Comparison of ENCODE assay signal across 33 cellular contexts in genomic region chrX:108068121-108068520, GRCh38. TPM values are rescaled to one million over a fixed set of nuclear protein-coding genes. Genes with fewer than 3 reads are reported as not detected.
"Had no signal": no experiment of that assay in that cellular context is flagged by ENCODE, and none has a peak within 500 bp of the region (broad histone marks: within the 10 kb centered on the region; RNA-seq: fewer than 3 reads in every experiment).

No MANE protein-coding gene starts in this region.

- H3K27me3 ChIP-seq: ascending aorta, brain microvascular endothelial cell, pancreas, stomach, thyroid gland, upper lobe of left lung had no signal

- H3K27me3 Mint-ChIP-seq: activated CD8-positive, alpha-beta T cell treated with anti-CD3 and anti-CD28 coated beads for 36 hours; activated T-helper 17 cell treated with anti-CD3 and anti-CD28 coated beads, Interleukin-2, amount 50 U/mL, for 72 hours; stimulated activated memory B cell treated with anti-CD40 and anti-IgM and Interleukin-4, amounts not matched to agents 10 μg/mL and 1 μg/mL and 100 μg/mL, for 72 hours had no signal

- H3K4me3 ChIP-seq: adrenal gland, ascending aorta, esophagus squamous epithelium, gastrocnemius medialis, pancreas, prostate gland, skin epidermis, stomach, thyroid gland, upper lobe of left lung had no signal

- H3K36me3 ChIP-seq: adrenal gland, ascending aorta, brain microvascular endothelial cell, esophagus squamous epithelium, gastrocnemius medialis, pancreas, prostate gland, thyroid gland, upper lobe of left lung had no signal

- DNase-seq: activated CD4-positive, alpha-beta T cell treated with anti-CD3 and anti-CD28 coated beads for 1 hour; activated CD4-positive, alpha-beta T cell treated with anti-CD3 and anti-CD28 coated beads, Interleukin-2, amount 10 ng/mL, durations not matched to agents 7 days and 5 days; activated CD8-positive, alpha-beta T cell treated with anti-CD3 and anti-CD28 coated beads for 36 hours; activated gamma-delta T cell treated with Interleukin-2 at 50 U/mL for 16 hours; activated T-cell treated with anti-CD3 and anti-CD28 coated beads, Interleukin-2, amount 50 U/mL, for 4 hours; adrenal gland; brain microvascular endothelial cell; central memory CD4-positive, alpha-beta T cell; endodermal cell; esophagus squamous epithelium; gastrocnemius medialis; glutamatergic neuron; left ventricle myocardium superior; naive B cell; nucleus accumbens; pancreas; retina; stimulated activated CD4-positive, alpha-beta T cell treated with anti-CD3 and anti-CD28 coated beads, Interleukin-4, amount 100 ng/mL, for 24 hours; stomach; SW 1271; T-helper 2 cell; thyroid gland; upper lobe of left lung had no signal

- H3K4me1 ChIP-seq: adrenal gland, ascending aorta, gastrocnemius medialis, pancreas, prostate gland, thyroid gland, upper lobe of left lung had no signal

- H3K9me3 Mint-ChIP-seq: activated CD4-positive, alpha-beta T cell treated with anti-CD3 and anti-CD28 coated beads, Interleukin-2, amount 10 ng/mL, durations not matched to agents 7 days and 5 days; activated CD8-positive, alpha-beta T cell treated with anti-CD3 and anti-CD28 coated beads for 36 hours; activated naive CD4-positive, alpha-beta T cell treated with anti-CD3 and anti-CD28 coated beads, Interleukin-2, amount 50 U/mL, for 72 hours; activated T-cell treated with anti-CD3 and anti-CD28 coated beads, Interleukin-2, amount 50 U/mL, for 4 hours; activated T-helper 17 cell treated with anti-CD3 and anti-CD28 coated beads, Interleukin-2, amount 50 U/mL, for 72 hours; endodermal cell; mesothelial cell of epicardium; naive B cell; neural crest cell; stimulated activated memory B cell treated with anti-CD40 and anti-IgM and Interleukin-4, amounts not matched to agents 10 μg/mL and 1 μg/mL and 100 μg/mL, for 72 hours; WTC11 had no signal

- H3K36me3 Mint-ChIP-seq: activated naive CD4-positive, alpha-beta T cell treated with anti-CD3 and anti-CD28 coated beads, Interleukin-2, amount 50 U/mL, for 72 hours; mesothelial cell of epicardium; naive B cell; stimulated activated memory B cell treated with anti-CD40 and anti-IgM and Interleukin-4, amounts not matched to agents 10 μg/mL and 1 μg/mL and 100 μg/mL, for 72 hours; WTC11 had no signal

- H3K27ac ChIP-seq: adrenal gland, ascending aorta, brain microvascular endothelial cell, esophagus squamous epithelium, gastrocnemius medialis, pancreas, prostate gland, thyroid gland, upper lobe of left lung had no signal

- H3K9me3 ChIP-seq: adrenal gland, ascending aorta, esophagus squamous epithelium, gastrocnemius medialis, pancreas, prostate gland, stomach, thyroid gland, upper lobe of left lung had no signal

- H3K4me1 Mint-ChIP-seq: activated CD4-positive, alpha-beta T cell treated with anti-CD3 and anti-CD28 coated beads, Interleukin-2, amount 10 ng/mL, durations not matched to agents 7 days and 5 days; activated T-helper 17 cell treated with anti-CD3 and anti-CD28 coated beads, Interleukin-2, amount 50 U/mL, for 72 hours; naive B cell; neural crest cell had no signal

- H3K27ac Mint-ChIP-seq: activated CD4-positive, alpha-beta T cell treated with anti-CD3 and anti-CD28 coated beads, Interleukin-2, amount 10 ng/mL, durations not matched to agents 7 days and 5 days; activated CD8-positive, alpha-beta T cell treated with anti-CD3 and anti-CD28 coated beads for 36 hours; activated naive CD4-positive, alpha-beta T cell treated with anti-CD3 and anti-CD28 coated beads, Interleukin-2, amount 50 U/mL, for 72 hours; activated T-helper 17 cell treated with anti-CD3 and anti-CD28 coated beads, Interleukin-2, amount 50 U/mL, for 72 hours; endodermal cell; mesothelial cell of epicardium; naive B cell; WTC11 had no signal

- ATAC-seq: activated CD8-positive, alpha-beta T cell treated with anti-CD3 and anti-CD28 coated beads for 36 hours; activated naive CD4-positive, alpha-beta T cell treated with anti-CD3 and anti-CD28 coated beads, Interleukin-2, amount 50 U/mL, for 72 hours; activated T-cell treated with anti-CD3 and anti-CD28 coated beads, Interleukin-2, amount 50 U/mL, for 4 hours; activated T-helper 17 cell treated with anti-CD3 and anti-CD28 coated beads, Interleukin-2, amount 50 U/mL, for 72 hours; gastrocnemius medialis; left ventricle myocardium superior; pancreas; sciatic nerve; stimulated activated memory B cell treated with anti-CD40 and anti-IgM and Interleukin-4, amounts not matched to agents 10 μg/mL and 1 μg/mL and 100 μg/mL, for 72 hours; WTC11 had no signal

- H3K4me3 Mint-ChIP-seq: activated CD4-positive, alpha-beta T cell treated with anti-CD3 and anti-CD28 coated beads, Interleukin-2, amount 10 ng/mL, durations not matched to agents 7 days and 5 days; activated CD8-positive, alpha-beta T cell treated with anti-CD3 and anti-CD28 coated beads for 36 hours; activated T-cell treated with anti-CD3 and anti-CD28 coated beads, Interleukin-2, amount 50 U/mL, for 4 hours; activated T-helper 17 cell treated with anti-CD3 and anti-CD28 coated beads, Interleukin-2, amount 50 U/mL, for 72 hours; endodermal cell; mesothelial cell of epicardium; naive B cell; neural crest cell; stimulated activated memory B cell treated with anti-CD40 and anti-IgM and Interleukin-4, amounts not matched to agents 10 μg/mL and 1 μg/mL and 100 μg/mL, for 72 hours; WTC11 had no signal

RNA-seq across cellular contexts. Expression of gene VSIG1, which starts 23.3 kb away (rescaled TPM):
- total RNA-seq: gastrocnemius medialis, left ventricle myocardium superior, neural crest cell had no signal
